1 cellular context compared by ENCODE assay signal in the genomic region with DNA sequence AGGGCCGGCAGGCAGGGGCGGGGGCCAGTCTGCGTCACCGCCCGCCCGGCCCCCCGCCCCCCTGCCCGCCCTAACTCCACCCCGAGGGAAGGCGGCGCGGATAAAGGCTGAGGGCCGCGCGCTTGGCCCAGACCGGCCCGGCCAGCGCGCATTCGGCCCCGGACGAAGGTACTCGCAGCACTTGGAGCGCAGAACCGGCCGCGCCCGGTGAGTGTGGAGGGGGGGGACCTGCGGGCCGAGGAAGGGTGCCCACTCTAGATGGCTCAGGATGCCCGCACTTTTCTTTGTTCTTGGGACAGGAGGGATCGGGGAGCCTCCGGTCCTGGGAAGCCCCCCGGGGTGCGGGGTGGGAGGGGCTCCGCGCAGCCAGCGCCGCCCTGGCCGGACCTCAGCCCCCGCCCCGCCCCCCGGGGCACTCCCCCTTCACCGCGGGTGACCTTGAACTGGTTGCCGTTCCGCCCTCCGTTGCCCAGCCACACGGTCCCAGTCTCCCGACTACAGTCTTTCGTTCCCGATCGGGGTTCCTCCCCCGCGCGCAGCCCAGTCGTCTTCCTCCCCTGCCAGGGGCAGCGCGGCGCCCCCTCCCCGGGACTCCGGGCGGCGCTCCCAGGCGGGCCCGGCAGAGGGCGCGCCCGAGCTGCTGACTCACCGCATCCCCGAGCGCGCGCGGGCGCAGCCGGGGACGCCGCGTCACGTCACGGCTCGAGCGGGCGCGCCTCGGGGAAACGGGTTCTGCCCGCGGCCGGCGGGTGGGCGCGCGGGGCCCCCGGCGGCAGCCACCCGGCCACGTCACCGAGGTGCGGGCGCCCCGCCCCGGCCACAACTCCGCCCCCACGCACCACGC.
A peak's percentile ranks its signal among the peaks of the same experiment; 100 is the strongest.
TF ChIP-seq lines count a peak whose summit lies in the region.

MIDN (plus strand) TSS at position 130 of the 844 bp plus-strand sequence. CDS start 1,714 bp downstream, outside the sequence.

TF ChIP-seq in HepG2, 621 proteins besides CTCF, POLR2A, EP300 and RAD21 (continued from another document and continues in another):
- TF ChIP-seq ZFY (CRISPR knock-in tag; IDR thresholded peaks at IDR 0.05), result peak; percentile 84
- TF ChIP-seq, protein P1, sequence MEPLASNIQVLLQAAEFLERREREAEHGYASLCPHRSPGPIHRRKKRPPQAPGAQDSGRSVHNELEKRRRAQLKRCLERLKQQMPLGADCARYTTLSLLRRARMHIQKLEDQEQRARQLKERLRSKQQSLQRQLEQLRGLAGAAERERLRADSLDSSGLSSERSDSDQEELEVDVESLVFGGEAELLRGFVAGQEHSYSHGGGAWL (CRISPR knock-in tag; IDR thresholded peaks at IDR 0.05), result peak; percentile 87
- TF ChIP-seq ZSCAN21 (CRISPR knock-in tag; IDR thresholded peaks at IDR 0.05; ENCODE audit: borderline replicate concordance), result peak; percentile 81; the same call in 1 of the 2 replicates
- TF ChIP-seq ZNF235 (CRISPR knock-in tag; IDR thresholded peaks at IDR 0.05; ENCODE audit: borderline replicate concordance), result peak; percentile 96; the same call in 1 of the 2 replicates
- TF ChIP-seq, protein P2, sequence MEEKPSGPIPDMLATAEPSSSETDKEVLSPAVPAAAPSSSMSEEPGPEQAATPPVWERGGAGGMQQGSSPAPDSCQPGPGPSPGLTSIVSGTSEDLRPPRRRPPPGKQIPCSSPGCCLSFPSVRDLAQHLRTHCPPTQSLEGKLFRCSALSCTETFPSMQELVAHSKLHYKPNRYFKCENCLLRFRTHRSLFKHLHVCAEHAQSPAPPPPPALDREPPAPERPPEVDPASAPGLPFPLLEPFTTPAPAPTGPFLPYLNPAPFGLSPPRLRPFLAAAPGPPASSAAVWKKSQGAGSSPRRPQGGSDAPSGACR (CRISPR knock-in tag; IDR thresholded peaks at IDR 0.05), result peak; percentile 38; the same call in 1 of the 2 replicates
- TF ChIP-seq, protein P3, sequence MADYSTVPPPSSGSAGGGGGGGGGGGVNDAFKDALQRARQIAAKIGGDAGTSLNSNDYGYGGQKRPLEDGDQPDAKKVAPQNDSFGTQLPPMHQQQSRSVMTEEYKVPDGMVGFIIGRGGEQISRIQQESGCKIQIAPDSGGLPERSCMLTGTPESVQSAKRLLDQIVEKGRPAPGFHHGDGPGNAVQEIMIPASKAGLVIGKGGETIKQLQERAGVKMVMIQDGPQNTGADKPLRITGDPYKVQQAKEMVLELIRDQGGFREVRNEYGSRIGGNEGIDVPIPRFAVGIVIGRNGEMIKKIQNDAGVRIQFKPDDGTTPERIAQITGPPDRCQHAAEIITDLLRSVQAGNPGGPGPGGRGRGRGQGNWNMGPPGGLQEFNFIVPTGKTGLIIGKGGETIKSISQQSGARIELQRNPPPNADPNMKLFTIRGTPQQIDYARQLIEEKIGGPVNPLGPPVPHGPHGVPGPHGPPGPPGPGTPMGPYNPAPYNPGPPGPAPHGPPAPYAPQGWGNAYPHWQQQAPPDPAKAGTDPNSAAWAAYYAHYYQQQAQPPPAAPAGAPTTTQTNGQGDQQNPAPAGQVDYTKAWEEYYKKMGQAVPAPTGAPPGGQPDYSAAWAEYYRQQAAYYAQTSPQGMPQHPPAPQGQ (CRISPR knock-in tag; IDR thresholded peaks at IDR 0.05; ENCODE audit: borderline replicate concordance), result no peak
- TF ChIP-seq ZMYM3 (CRISPR knock-in tag; IDR thresholded peaks at IDR 0.05), result no peak
- TF ChIP-seq, protein P4, sequence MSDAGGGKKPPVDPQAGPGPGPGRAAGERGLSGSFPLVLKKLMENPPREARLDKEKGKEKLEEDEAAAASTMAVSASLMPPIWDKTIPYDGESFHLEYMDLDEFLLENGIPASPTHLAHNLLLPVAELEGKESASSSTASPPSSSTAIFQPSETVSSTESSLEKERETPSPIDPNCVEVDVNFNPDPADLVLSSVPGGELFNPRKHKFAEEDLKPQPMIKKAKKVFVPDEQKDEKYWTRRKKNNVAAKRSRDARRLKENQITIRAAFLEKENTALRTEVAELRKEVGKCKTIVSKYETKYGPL (CRISPR knock-in tag; IDR thresholded peaks at IDR 0.05), result peak; percentile 65; the same call in 1 of the 2 replicates
- TF ChIP-seq, protein P5, sequence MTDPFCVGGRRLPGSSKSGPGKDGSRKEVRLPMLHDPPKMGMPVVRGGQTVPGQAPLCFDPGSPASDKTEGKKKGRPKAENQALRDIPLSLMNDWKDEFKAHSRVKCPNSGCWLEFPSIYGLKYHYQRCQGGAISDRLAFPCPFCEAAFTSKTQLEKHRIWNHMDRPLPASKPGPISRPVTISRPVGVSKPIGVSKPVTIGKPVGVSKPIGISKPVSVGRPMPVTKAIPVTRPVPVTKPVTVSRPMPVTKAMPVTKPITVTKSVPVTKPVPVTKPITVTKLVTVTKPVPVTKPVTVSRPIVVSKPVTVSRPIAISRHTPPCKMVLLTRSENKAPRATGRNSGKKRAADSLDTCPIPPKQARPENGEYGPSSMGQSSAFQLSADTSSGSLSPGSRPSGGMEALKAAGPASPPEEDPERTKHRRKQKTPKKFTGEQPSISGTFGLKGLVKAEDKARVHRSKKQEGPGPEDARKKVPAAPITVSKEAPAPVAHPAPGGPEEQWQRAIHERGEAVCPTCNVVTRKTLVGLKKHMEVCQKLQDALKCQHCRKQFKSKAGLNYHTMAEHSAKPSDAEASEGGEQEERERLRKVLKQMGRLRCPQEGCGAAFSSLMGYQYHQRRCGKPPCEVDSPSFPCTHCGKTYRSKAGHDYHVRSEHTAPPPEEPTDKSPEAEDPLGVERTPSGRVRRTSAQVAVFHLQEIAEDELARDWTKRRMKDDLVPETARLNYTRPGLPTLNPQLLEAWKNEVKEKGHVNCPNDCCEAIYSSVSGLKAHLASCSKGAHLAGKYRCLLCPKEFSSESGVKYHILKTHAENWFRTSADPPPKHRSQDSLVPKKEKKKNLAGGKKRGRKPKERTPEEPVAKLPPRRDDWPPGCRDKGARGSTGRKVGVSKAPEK (CRISPR knock-in tag; IDR thresholded peaks at IDR 0.05; ENCODE audit: borderline replicate concordance), result no peak
- TF ChIP-seq PATZ1 (CRISPR knock-in tag; IDR thresholded peaks at IDR 0.05), result peak; percentile 77
- TF ChIP-seq SOX6 (IDR thresholded peaks at IDR 0.05), result no peak
- peak; percentile 61; the same call in 1 of the 2 replicates for TF ChIP-seq SOX6 (CRISPR knock-in tag; IDR thresholded peaks at IDR 0.05)
- TF ChIP-seq ZC3H13 (CRISPR knock-in tag; IDR thresholded peaks at IDR 0.05), result peak; percentile 65
- TF ChIP-seq NONO (IDR thresholded peaks at IDR 0.05), result no peak
- peak; percentile 82 for TF ChIP-seq NONO (CRISPR knock-in tag; conservative IDR thresholded peaks at IDR 0.05)
- no peak for TF ChIP-seq GTF3A (CRISPR knock-in tag; conservative IDR thresholded peaks at IDR 0.05)
- no peak for TF ChIP-seq NR2F6 (IDR thresholded peaks at IDR 0.05)
- TF ChIP-seq NR2F6 (CRISPR knock-in tag; IDR thresholded peaks at IDR 0.05), result peak; percentile 43; the same call in 1 of the 2 replicates
- TF ChIP-seq MXD4 (CRISPR knock-in tag; IDR thresholded peaks at IDR 0.05), result 0 out of 2 replicates have a peak, but pooled peaks have one; percentile 29
- TF ChIP-seq SOX13 (IDR thresholded peaks at IDR 0.05), result no peak
- TF ChIP-seq SOX13 (CRISPR knock-in tag; conservative IDR thresholded peaks at IDR 0.05 in 1 of 2, IDR thresholded peaks at IDR 0.05 in 1 of 2), result peak in 1 of 2 experiments; percentile 38; a peak in 1 of 4 replicates
- TF ChIP-seq, protein P6, sequence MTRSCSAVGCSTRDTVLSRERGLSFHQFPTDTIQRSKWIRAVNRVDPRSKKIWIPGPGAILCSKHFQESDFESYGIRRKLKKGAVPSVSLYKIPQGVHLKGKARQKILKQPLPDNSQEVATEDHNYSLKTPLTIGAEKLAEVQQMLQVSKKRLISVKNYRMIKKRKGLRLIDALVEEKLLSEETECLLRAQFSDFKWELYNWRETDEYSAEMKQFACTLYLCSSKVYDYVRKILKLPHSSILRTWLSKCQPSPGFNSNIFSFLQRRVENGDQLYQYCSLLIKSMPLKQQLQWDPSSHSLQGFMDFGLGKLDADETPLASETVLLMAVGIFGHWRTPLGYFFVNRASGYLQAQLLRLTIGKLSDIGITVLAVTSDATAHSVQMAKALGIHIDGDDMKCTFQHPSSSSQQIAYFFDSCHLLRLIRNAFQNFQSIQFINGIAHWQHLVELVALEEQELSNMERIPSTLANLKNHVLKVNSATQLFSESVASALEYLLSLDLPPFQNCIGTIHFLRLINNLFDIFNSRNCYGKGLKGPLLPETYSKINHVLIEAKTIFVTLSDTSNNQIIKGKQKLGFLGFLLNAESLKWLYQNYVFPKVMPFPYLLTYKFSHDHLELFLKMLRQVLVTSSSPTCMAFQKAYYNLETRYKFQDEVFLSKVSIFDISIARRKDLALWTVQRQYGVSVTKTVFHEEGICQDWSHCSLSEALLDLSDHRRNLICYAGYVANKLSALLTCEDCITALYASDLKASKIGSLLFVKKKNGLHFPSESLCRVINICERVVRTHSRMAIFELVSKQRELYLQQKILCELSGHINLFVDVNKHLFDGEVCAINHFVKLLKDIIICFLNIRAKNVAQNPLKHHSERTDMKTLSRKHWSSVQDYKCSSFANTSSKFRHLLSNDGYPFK (CRISPR knock-in tag; IDR thresholded peaks at IDR 0.05; ENCODE audit: borderline replicate concordance), result 0 out of 2 replicates have a peak, but pooled peaks have one; percentile 34
- TF ChIP-seq ZNF431 (CRISPR knock-in tag; IDR thresholded peaks at IDR 0.05; ENCODE audit: borderline replicate concordance, low read depth), result peak; percentile 46; the same call in 1 of the 2 replicates
- no peak for TF ChIP-seq ZNF136 (CRISPR knock-in tag; IDR thresholded peaks at IDR 0.05; ENCODE audit: low read depth)
- TF ChIP-seq CREB1 (IDR thresholded peaks at IDR 0.05), result peak; percentile 83; the same call in 1 of the 2 replicates
- TF ChIP-seq CREB1 (CRISPR knock-in tag; IDR thresholded peaks at IDR 0.05), result no peak
- no peak for TF ChIP-seq ZNF652 (CRISPR knock-in tag; IDR thresholded peaks at IDR 0.05; ENCODE audit: borderline replicate concordance, low read depth)
- TF ChIP-seq NFIB (CRISPR knock-in tag; IDR thresholded peaks at IDR 0.05; ENCODE audit: borderline replicate concordance), result no peak
- 0 out of 2 replicates have a peak, but pooled peaks have one; percentile 67 for TF ChIP-seq ZNF20 (CRISPR knock-in tag; IDR thresholded peaks at IDR 0.05)
- peak; percentile 78; the same call in 1 of the 2 replicates for TF ChIP-seq ZSCAN25 (CRISPR knock-in tag; IDR thresholded peaks at IDR 0.05)
- 0 out of 2 replicates have a peak, but pooled peaks have one; percentile 8 for TF ChIP-seq GATAD2A (CRISPR knock-in tag; IDR thresholded peaks at IDR 0.05)
- TF ChIP-seq ZNF121 (CRISPR knock-in tag; IDR thresholded peaks at IDR 0.05), result peak; percentile 56; the same call in 1 of the 2 replicates
- no peak for TF ChIP-seq GRHL1 (CRISPR knock-in tag; conservative IDR thresholded peaks at IDR 0.05)
- TF ChIP-seq, protein P7, sequence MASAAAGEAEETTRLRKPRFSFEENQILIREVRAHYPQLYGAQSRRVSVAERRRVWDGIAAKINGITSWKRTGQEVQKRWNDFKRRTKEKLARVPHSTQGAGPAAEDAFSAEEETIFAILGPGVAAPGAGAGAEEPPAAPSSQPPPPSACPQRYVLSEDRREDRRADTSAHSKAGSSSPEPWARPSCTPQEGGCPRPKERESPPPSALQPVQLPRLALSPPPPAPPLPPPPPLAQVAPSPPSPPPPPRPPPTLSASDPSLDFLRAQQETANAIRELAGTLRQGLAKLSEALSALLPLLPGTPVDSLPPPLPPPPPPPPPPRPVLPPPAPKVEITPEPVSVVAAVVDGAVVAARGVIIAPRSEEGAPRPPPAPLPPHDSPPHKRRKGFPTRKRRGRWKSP (CRISPR knock-in tag; IDR thresholded peaks at IDR 0.05), result peak; percentile 63; the same call in 1 of the 2 replicates
- no peak for TF ChIP-seq FOXK1 (CRISPR knock-in tag; IDR thresholded peaks at IDR 0.05; ENCODE audit: borderline replicate concordance, low read depth)
- TF ChIP-seq ZNF468 (CRISPR knock-in tag; IDR thresholded peaks at IDR 0.05), result no peak
- no peak for TF ChIP-seq TRIM24 (CRISPR knock-in tag; IDR thresholded peaks at IDR 0.05)
